In the genomic region with DNA sequence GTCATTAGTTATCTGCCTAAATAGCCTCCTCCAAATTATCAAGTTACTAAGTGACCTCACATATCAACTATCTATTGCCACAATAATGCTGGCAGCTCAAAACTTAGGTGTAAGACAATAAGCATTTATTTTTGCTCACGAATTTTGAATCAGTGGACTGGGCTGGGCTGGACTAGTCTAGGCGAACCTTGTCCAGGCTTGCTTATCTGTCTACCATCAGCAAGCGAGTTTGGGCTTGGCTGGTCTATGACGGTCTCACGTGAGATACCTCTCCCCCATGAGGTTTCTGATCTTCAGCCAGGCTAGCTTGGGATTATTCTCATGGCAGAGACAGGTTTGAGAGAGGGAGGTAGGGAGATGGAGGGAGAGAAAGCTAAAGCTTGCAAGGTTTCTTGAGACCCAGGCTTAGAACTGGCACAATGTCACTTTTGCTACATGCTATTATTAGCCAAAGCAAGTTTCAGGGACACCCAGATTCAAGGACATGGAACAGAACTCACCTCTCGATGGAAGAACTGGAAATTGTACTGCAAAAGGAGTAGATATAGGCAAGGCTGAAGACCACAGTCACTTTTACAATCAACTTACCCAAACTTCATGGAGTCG, we compare ENCODE assay signal across 34 cellular contexts.
A peak's percentile ranks its signal among the peaks of the same experiment; 100 is the strongest.
DNase-seq lines count a peak whose midpoint lies in the region; ATAC-seq, FAIRE-seq and TF ChIP-seq lines count a peak whose summit lies in the region.
"Had no signal": no experiment of that assay in that cellular context is flagged by ENCODE, and none has a peak within 500 bp of the region (broad histone marks: within the 10 kb centered on the region; RNA-seq: fewer than 3 reads in every experiment).

No MANE protein-coding gene starts in this region.

- peaks cover 21% of the 10 kb centered on the region for H3K4me1 ChIP-seq in cardiac muscle cell (ENCODE audit: low read depth)
- no peaks in the 10 kb centered on the region for H3K4me1 ChIP-seq in small intestine (ENCODE audit: control insufficient read depth in 2 of 2, insufficient read depth in 1 of 2, low read depth in 1 of 2, low read length in 1 of 2)
- H3K4me1 ChIP-seq: parathyroid adenoma, uterus had no signal

- intact Hi-C loops in left cardiac atrium (cut with DNase I), result no loop called here

- DNase-seq in cardiac muscle cell (ENCODE audit: low read depth in 1 of 2, low spot score in 1 of 2) (no peak), left cardiac atrium (no peak), RWPE1 (ENCODE audit: low spot score) (peak; percentile 85), epithelial cell of esophagus (ENCODE audit: low read depth) (peak; percentile 100), small intestine (peak; percentile 2), DMS53 (lab: John Stamatoyannopoulos, UW) (no peak), NCI-H2107 treated with DMSO at 0.1 percent for 48 hours (lab: John Stamatoyannopoulos, UW; ENCODE audit: unreplicated experiment) (no peak), omental fat pad (ENCODE audit: low spot score) (no peak)
- DNase-seq: activated CD4-positive, alpha-beta T cell treated with anti-CD3 and anti-CD28 coated beads, Interleukin-2, amount 50 U/mL, for 48 hours; activated naive CD8-positive, alpha-beta T cell treated with anti-CD3 and anti-CD28 coated beads, Interleukin-2, amount 50 U/mL, for 24 hours; activated T-cell treated with anti-CD3 and anti-CD28 coated beads, Interleukin-2, amount 50 U/mL, for 72 hours; CD4-positive, alpha-beta memory T cell; central memory CD4-positive, alpha-beta T cell; cortex of kidney; effector memory CD4-positive, alpha-beta T cell; foreskin fibroblast; GOT3; NCI-H1417 treated with DMSO at 0.1 percent for 48 hours; NCI-H2029 treated with DMSO at 0.1 percent for 48 hours; NCI-H774; spleen; stimulated activated CD4-positive, alpha-beta T cell treated with anti-CD3 and anti-CD28 coated beads, Interleukin-2, amount 100 ng/mL, for 24 hours; stimulated activated naive CD8-positive, alpha-beta T cell treated with anti-CD3 and anti-CD28 coated beads, Interleukin-15, Interleukin-2, amounts not matched to agents 100 U/mL and 50 U/mL, for 24 hours; uterus had no signal

- no peak for TF ChIP-seq CTCF in cardiac muscle cell (IDR thresholded peaks at IDR 0.05; ENCODE audit: low read depth, low read length)
- no peak for TF ChIP-seq CTCF in RWPE1 (conservative IDR thresholded peaks at IDR 0.05; ENCODE audit: low read depth)
- no peak for TF ChIP-seq CTCF in epithelial cell of esophagus (IDR thresholded peaks at IDR 0.05; ENCODE audit: insufficient read depth, low read depth, low read length, missing control alignments)
- no peak for TF ChIP-seq CTCF in omental fat pad (IDR thresholded peaks at IDR 0.05)

- H3K4me3 ChIP-seq in cardiac muscle cell (no peak overlapping the region), epithelial cell of esophagus (ENCODE audit: low read length) (no peak overlapping the region), small intestine (ENCODE audit: low read depth in 1 of 2, low read length in 2 of 2) (no peak overlapping the region)
- H3K4me3 ChIP-seq: esophagus muscularis mucosa, lung, right atrium auricular region, spleen, thoracic aorta, uterus had no signal

- H3K27me3 ChIP-seq in cardiac muscle cell, result no peaks in the 10 kb centered on the region
- H3K27me3 ChIP-seq in small intestine (ENCODE audit: control insufficient read depth in 2 of 2, insufficient read depth in 2 of 2, low read length in 2 of 2), result no peaks in the 10 kb centered on the region
- H3K27me3 ChIP-seq: esophagus muscularis mucosa, right atrium auricular region, spleen, uterus had no signal

- POLR2A ChIA-PET in RWPE1 (lab: Yijun Ruan, JAX; ENCODE audit: low non-redundant PET), result no interaction called here

- H3K27ac ChIP-seq in cardiac muscle cell, result peak overlapping the region; percentile 61
- H3K27ac ChIP-seq in RWPE1, result peak overlapping the region; percentile 87
- H3K27ac ChIP-seq in small intestine (ENCODE audit: low read depth in 1 of 2, low read length in 1 of 2), result no peak overlapping the region
- H3K27ac ChIP-seq: esophagus muscularis mucosa, parathyroid adenoma, right atrium auricular region, uterus had no signal

- CTCF ChIA-PET in RWPE1 (lab: Yijun Ruan, JAX), result interaction anchor here (0.6 to 0.8 kb wide), 2 partner anchors 44 to 59 kb away, joined by 3 read pairs; no protein-coding TSS in a partner anchor

- FAIRE-seq in small intestine (lab: Jason Lieb, UNC), result no peak
- FAIRE-seq: astrocyte, D721Med, GM19239, TTC549 had no signal

- H3K36me3 ChIP-seq in cardiac muscle cell (peaks cover 19% of the 10 kb centered on the region), small intestine (ENCODE audit: control insufficient read depth in 2 of 2, insufficient read depth in 2 of 2, low read length in 2 of 2) (no peaks in the 10 kb centered on the region)
- H3K36me3 ChIP-seq: right atrium auricular region, thoracic aorta, uterus had no signal

- WGBS in small intestine, 3 donors, result 52 to 79% (median 60%) methylated on average over 7 of the region's 7 CpGs

- ATAC-seq in left cardiac atrium (no peak), omental fat pad (ENCODE audit: low FRiP score) (no peak)
- ATAC-seq: activated naive CD8-positive, alpha-beta T cell treated with anti-CD3 and anti-CD28 coated beads, Interleukin-2, amount 50 U/mL, for 24 hours; activated T-cell treated with anti-CD3 and anti-CD28 coated beads, Interleukin-2, amount 50 U/mL, for 72 hours; SK-N-SH treated with all-trans-retinoic acid at 6 μM for 48 hours; stimulated activated naive CD8-positive, alpha-beta T cell treated with anti-CD3 and anti-CD28 coated beads, Interleukin-15, Interleukin-2, amounts not matched to agents 100 U/mL and 50 U/mL, for 24 hours had no signal

- H3K9me3 ChIP-seq in cardiac muscle cell (ENCODE audit: low read depth), result no peaks in the 10 kb centered on the region
- H3K9me3 ChIP-seq in small intestine (ENCODE audit: control insufficient read depth, low read depth), result no peaks in the 10 kb centered on the region
- H3K9me3 ChIP-seq: esophagus muscularis mucosa, right atrium auricular region, spleen, thoracic aorta, uterus had no signal

Comparison
In these comparisons a context has a peak if more than half of its experiments do, and no peak if none do; other contexts are left out.
1. DNase-seq: peak in RWPE1 (single experiment), epithelial cell of esophagus (single experiment) and small intestine (single experiment); none in cardiac muscle cell (0 of 2), left cardiac atrium (single experiment), DMS53 (single experiment), NCI-H2107 treated with DMSO at 0.1 percent for 48 hours (single experiment) and omental fat pad (single experiment).
2. H3K27ac ChIP-seq: peak in cardiac muscle cell (single experiment) and RWPE1 (single experiment); none in small intestine (0 of 2).